ENCODE assay signal across 23 cellular contexts in genomic region chr1:51656374-51656773, GRCh38. TPM values are rescaled to one million over a fixed set of nuclear protein-coding genes. Genes with fewer than 3 reads are reported as not detected.
A peak's percentile ranks its signal among the peaks of the same experiment; 100 is the strongest.
DNase-seq lines count a peak whose midpoint lies in the region; ATAC-seq, FAIRE-seq and TF ChIP-seq lines count a peak whose summit lies in the region.
"Had no signal": no experiment of that assay in that cellular context is flagged by ENCODE, and none has a peak within 500 bp of the region (broad histone marks: within the 10 kb centered on the region; RNA-seq: fewer than 3 reads in every experiment).

No MANE protein-coding gene starts in this region.

- WGBS in trophoblast cell (ENCODE audit: extremely low coverage, insufficient coverage, insufficient read length) = no CpG with 5 or more reads among the region's 4 CpGs

- ATAC-seq in HG02840 (IDR thresholded peaks at IDR 0.05; ENCODE audit: low FRiP score, unreplicated experiment) = no peak
- ATAC-seq: A549; CD8-positive, alpha-beta T cell had no signal

- H3K4me1 Mint-ChIP-seq in astrocyte (ENCODE audit: low read depth, unreplicated experiment) (peaks cover 46% of the 10 kb centered on the region), chondrocyte (ENCODE audit: low read depth) (peaks cover 93% of the 10 kb centered on the region)
- no peaks in the 10 kb centered on the region for H3K4me1 Mint-ChIP-seq in activated T-helper 1 cell treated with anti-CD3 and anti-CD28 coated beads, Interleukin-12 subunit alpha, Interleukin-12 subunit beta, Interleukin-2, Interleukin-4 antibody, amounts not matched to agents 30 ng/mL and 10 ng/mL and 1 ng/mL, durations not matched to agents 14 hours and 24 hours and 36 hours (ENCODE audit: low read depth)
- H3K4me1 Mint-ChIP-seq: B cell had no signal

- H3K18ac ChIP-seq in trophoblast cell (ENCODE audit: low read length) = no peak overlapping the region

- H3K27ac Mint-ChIP-seq in astrocyte (ENCODE audit: unreplicated experiment) (peak overlapping the region; percentile 72), chondrocyte (ENCODE audit: unreplicated experiment) (peak overlapping the region; percentile 60)
- H3K27ac Mint-ChIP-seq in activated T-helper 1 cell treated with anti-CD3 and anti-CD28 coated beads, Interleukin-12 subunit alpha, Interleukin-12 subunit beta, Interleukin-2, Interleukin-4 antibody, amounts not matched to agents 30 ng/mL and 10 ng/mL and 1 ng/mL, durations not matched to agents 14 hours and 24 hours and 36 hours = no peak overlapping the region
- H3K27ac Mint-ChIP-seq: B cell; CD4-positive, alpha-beta T cell; CD8-positive, alpha-beta T cell had no signal

- H2AFZ ChIP-seq in astrocyte (ENCODE audit: low read depth, low read length) (no peak overlapping the region), trophoblast cell (ENCODE audit: insufficient read depth, low read length, poor library complexity) (no peak overlapping the region)

- H4K12ac ChIP-seq in trophoblast cell (ENCODE audit: low read depth, low read length) = no peak overlapping the region

- H4K8ac ChIP-seq in trophoblast cell (ENCODE audit: low read depth, low read length) = no peak overlapping the region

- no peaks in the 10 kb centered on the region for H3K9me3 Mint-ChIP-seq in astrocyte (ENCODE audit: unreplicated experiment)
- H3K9me3 Mint-ChIP-seq in chondrocyte (ENCODE audit: low read depth) = no peaks in the 10 kb centered on the region
- H3K9me3 Mint-ChIP-seq in activated T-helper 1 cell treated with anti-CD3 and anti-CD28 coated beads, Interleukin-12 subunit alpha, Interleukin-12 subunit beta, Interleukin-2, Interleukin-4 antibody, amounts not matched to agents 30 ng/mL and 10 ng/mL and 1 ng/mL, durations not matched to agents 14 hours and 24 hours and 36 hours = no peaks in the 10 kb centered on the region
- H3K9me3 Mint-ChIP-seq: CD4-positive, alpha-beta T cell; CD8-positive, alpha-beta T cell had no signal

- no peak overlapping the region for H4K91ac ChIP-seq in trophoblast cell (ENCODE audit: low read depth, low read length)

- no peak overlapping the region for H2AK5ac ChIP-seq in trophoblast cell (ENCODE audit: low read length)

- FAIRE-seq in astrocyte (lab: Jason Lieb, UNC) = no peak
- FAIRE-seq: A549, D721Med, G401.6, GM12891, GM19239 had no signal

- H3K27me3 ChIP-seq in astrocyte (ENCODE audit: insufficient read depth, low read length) (no peaks in the 10 kb centered on the region), trophoblast cell (ENCODE audit: insufficient read depth, low read length) (no peaks in the 10 kb centered on the region)
- H3K27me3 ChIP-seq: BLaER1 treated with 17β-estradiol and CSF1 and Interleukin-3, amounts not matched to agents 10 nM and 100 nM had no signal

- no peak overlapping the region for H3K14ac ChIP-seq in trophoblast cell (ENCODE audit: low read length)

- H4K20me1 ChIP-seq in astrocyte (ENCODE audit: insufficient read depth, low read length) = no peaks in the 10 kb centered on the region

- intact Hi-C loops in activated T-helper 1 cell treated with anti-CD3 and anti-CD28 coated beads, Interleukin-12 subunit alpha, Interleukin-12 subunit beta, Interleukin-2, Interleukin-4 antibody, amounts not matched to agents 30 ng/mL and 10 ng/mL and 1 ng/mL, durations not matched to agents 14 hours and 24 hours and 36 hours (cut with micrococcal nuclease) = no loop called here

- H3K9ac ChIP-seq in astrocyte (ENCODE audit: low read length) = no peak overlapping the region
- H3K9ac ChIP-seq in trophoblast cell (ENCODE audit: low read length) = no peak overlapping the region
- H3K9ac ChIP-seq: BLaER1 treated with 17β-estradiol and CSF1 and Interleukin-3, amounts not matched to agents 10 nM and 100 nM had no signal

- H3K27ac ChIP-seq in HEK293 (ENCODE audit: extremely low read depth, low read depth, low read length) (no peak overlapping the region), astrocyte (ENCODE audit: low read depth, low read length) (no peak overlapping the region), trophoblast cell (ENCODE audit: low read depth, low read length) (no peak overlapping the region)
- H3K27ac ChIP-seq: A549; BLaER1 treated with 17β-estradiol and CSF1 and Interleukin-3, amounts not matched to agents 10 nM and 100 nM; C4-2B had no signal

- peak overlapping the region; percentile 9 for H3K4me3 Mint-ChIP-seq in astrocyte (ENCODE audit: unreplicated experiment)
- no peak overlapping the region for H3K4me3 Mint-ChIP-seq in chondrocyte (ENCODE audit: unreplicated experiment)
- no peak overlapping the region for H3K4me3 Mint-ChIP-seq in activated T-helper 1 cell treated with anti-CD3 and anti-CD28 coated beads, Interleukin-12 subunit alpha, Interleukin-12 subunit beta, Interleukin-2, Interleukin-4 antibody, amounts not matched to agents 30 ng/mL and 10 ng/mL and 1 ng/mL, durations not matched to agents 14 hours and 24 hours and 36 hours
- H3K4me3 Mint-ChIP-seq: B cell; CD4-positive, alpha-beta T cell; CD8-positive, alpha-beta T cell had no signal

- H2BK5ac ChIP-seq in trophoblast cell (ENCODE audit: low read depth, low read length, poor library complexity) = no peak overlapping the region

- H3K27me3 Mint-ChIP-seq in astrocyte (ENCODE audit: low read depth, unreplicated experiment) = no peaks in the 10 kb centered on the region
- H3K27me3 Mint-ChIP-seq in chondrocyte (ENCODE audit: low read depth) = no peaks in the 10 kb centered on the region
- H3K27me3 Mint-ChIP-seq in activated T-helper 1 cell treated with anti-CD3 and anti-CD28 coated beads, Interleukin-12 subunit alpha, Interleukin-12 subunit beta, Interleukin-2, Interleukin-4 antibody, amounts not matched to agents 30 ng/mL and 10 ng/mL and 1 ng/mL, durations not matched to agents 14 hours and 24 hours and 36 hours (ENCODE audit: insufficient read depth) = no peaks in the 10 kb centered on the region
- H3K27me3 Mint-ChIP-seq: B cell; CD4-positive, alpha-beta T cell had no signal

- TF ChIP-seq CTCF in HEK293 (tag by site-specific recombination; IDR thresholded peaks at IDR 0.05) (no peak), astrocyte (IDR thresholded peaks at IDR 0.05; ENCODE audit: insufficient read depth, low read depth, low read length) (no peak), chondrocyte (IDR thresholded peaks at IDR 0.05) (no peak)

- H3K36me3 ChIP-seq in HEK293 (ENCODE audit: control insufficient read depth in 2 of 2, insufficient read depth in 1 of 2, low read length in 2 of 2) = peaks cover 0 to 5% of the 10 kb centered on the region in 2 experiments; a peak in 1 of 3 replicates
- peaks cover 4% of the 10 kb centered on the region for H3K36me3 ChIP-seq in astrocyte (ENCODE audit: insufficient read depth, low read length)
- H3K36me3 ChIP-seq in trophoblast cell (ENCODE audit: control insufficient read depth in 1 of 2, insufficient read depth in 2 of 2, low read length in 2 of 2) = peaks cover 1 to 4% of the 10 kb centered on the region in 2 experiments

- H3K4me1 ChIP-seq in HEK293 (ENCODE audit: control insufficient read depth, insufficient read depth, low read length) (peaks cover 10% of the 10 kb centered on the region), astrocyte (ENCODE audit: insufficient read depth, low read length) (peaks cover 12% of the 10 kb centered on the region), trophoblast cell (ENCODE audit: control insufficient read depth in 1 of 2, insufficient read depth in 2 of 2, low read length in 2 of 2) (peaks cover 6 to 8% of the 10 kb centered on the region in 2 experiments)
- H3K4me1 ChIP-seq: BLaER1 treated with 17β-estradiol and CSF1 and Interleukin-3, amounts not matched to agents 10 nM and 100 nM had no signal

- H2BK120ac ChIP-seq in trophoblast cell (ENCODE audit: insufficient read depth, low read length, poor library complexity) = no peak overlapping the region

- peaks cover 14% of the 10 kb centered on the region for H3K79me1 ChIP-seq in trophoblast cell (ENCODE audit: low read length)

- H3K4me2 ChIP-seq in astrocyte (ENCODE audit: low read length) = no peak overlapping the region
- H3K4me2 ChIP-seq in trophoblast cell (ENCODE audit: low read length) = no peak overlapping the region
- H3K4me2 ChIP-seq: A549; BLaER1 treated with 17β-estradiol and CSF1 and Interleukin-3, amounts not matched to agents 10 nM and 100 nM had no signal

- CTCF ChIA-PET in HEK293 (lab: Yijun Ruan, JAX) = interaction anchor here (1.4 kb wide), 1 partner anchor 28 kb away, joined by 5 read pairs; no protein-coding TSS in a partner anchor

- peaks cover 2% of the 10 kb centered on the region for H3K79me2 ChIP-seq in astrocyte (ENCODE audit: insufficient read depth, low read length)
- peaks cover 4% of the 10 kb centered on the region for H3K79me2 ChIP-seq in trophoblast cell (ENCODE audit: control insufficient read depth, insufficient read depth, low read length, poor library complexity)

- no peaks in the 10 kb centered on the region for H3K9me3 ChIP-seq in HEK293 (ENCODE audit: control insufficient read depth, insufficient read depth, low read depth, low read length)
- H3K9me3 ChIP-seq in astrocyte (ENCODE audit: insufficient read depth, low read depth, low read length) = no peaks in the 10 kb centered on the region
- no peaks in the 10 kb centered on the region for H3K9me3 ChIP-seq in trophoblast cell (ENCODE audit: insufficient read depth, low read depth, low read length)
- H3K9me3 ChIP-seq: A549; BLaER1 treated with 17β-estradiol and CSF1 and Interleukin-3, amounts not matched to agents 10 nM and 100 nM; Caco-2 had no signal

- POLR2A ChIA-PET in HEK293 (lab: Yijun Ruan, JAX) = interaction anchor here (0.6 to 0.8 kb wide), 2 partner anchors 14 to 87 kb away, joined by 3 read pairs; no protein-coding TSS in a partner anchor

- peak overlapping the region; percentile 64 for H3K4ac ChIP-seq in trophoblast cell (ENCODE audit: low read depth, low read length)

- H3K36me3 Mint-ChIP-seq in astrocyte (ENCODE audit: low read depth, unreplicated experiment) = peaks cover 6% of the 10 kb centered on the region
- H3K36me3 Mint-ChIP-seq in chondrocyte (ENCODE audit: low read depth) = peaks cover 12% of the 10 kb centered on the region
- H3K36me3 Mint-ChIP-seq in activated T-helper 1 cell treated with anti-CD3 and anti-CD28 coated beads, Interleukin-12 subunit alpha, Interleukin-12 subunit beta, Interleukin-2, Interleukin-4 antibody, amounts not matched to agents 30 ng/mL and 10 ng/mL and 1 ng/mL, durations not matched to agents 14 hours and 24 hours and 36 hours (ENCODE audit: low read depth) = peaks cover 1% of the 10 kb centered on the region

- no peak overlapping the region for H3K23ac ChIP-seq in trophoblast cell (ENCODE audit: low read length)

- H3K4me3 ChIP-seq in HEK293 (ENCODE audit: low read depth, low read length) (no peak overlapping the region), astrocyte (ENCODE audit: insufficient read depth, low read depth, low read length) (no peak overlapping the region), trophoblast cell (ENCODE audit: low read depth, low read length) (no peak overlapping the region)
- H3K4me3 ChIP-seq: A549; BLaER1 treated with 17β-estradiol and CSF1 and Interleukin-3, amounts not matched to agents 10 nM and 100 nM had no signal

- DNase-seq in astrocyte (ENCODE audit: low read depth) (no peak), chondrocyte (ENCODE audit: low spot score) (no peak), trophoblast cell (no peak), A172 (ENCODE audit: low spot score) (no peak)
- no peak for DNase-seq in activated T-helper 1 cell treated with anti-CD3 and anti-CD28 coated beads, Interleukin-12 subunit alpha, Interleukin-12 subunit beta, Interleukin-2, Interleukin-4 antibody, amounts not matched to agents 30 ng/mL and 10 ng/mL and 1 ng/mL, durations not matched to agents 14 hours and 24 hours and 36 hours (ENCODE audit: low spot score)
- DNase-seq: 8988T; AML-193; Caco-2; Calu3; CD4-positive, alpha-beta T cell; CD8-positive, alpha-beta T cell; DMS79 treated with DMSO at 0.1 percent for 48 hours; GF-D8 had no signal

- peak overlapping the region; percentile 70 for H2BK12ac ChIP-seq in trophoblast cell (ENCODE audit: low read length)

RNA-seq across cellular contexts. Expression of gene OSBPL9, which starts 39.5 kb away (rescaled TPM):
- total RNA-seq in astrocyte = 115 and 117 TPM in 2 replicates
- 178 to 258 TPM (median 186 TPM) in 3 replicates for total RNA-seq in chondrocyte
- 187 and 189 TPM in 2 replicates for polyA plus RNA-seq in trophoblast cell (2013)
- 109 and 114 TPM in 2 replicates for total RNA-seq in A172 (2014; rRNA removed; shearing (Covaris generic))
- 48.1 and 48.8 TPM in 2 replicates for total RNA-seq in activated T-helper 1 cell treated with anti-CD3 and anti-CD28 coated beads, Interleukin-12 subunit alpha, Interleukin-12 subunit beta, Interleukin-2, Interleukin-4 antibody, amounts not matched to agents 30 ng/mL and 10 ng/mL and 1 ng/mL, durations not matched to agents 14 hours and 24 hours and 36 hours
